Comparison of ENCODE assay signal across 8 cellular contexts in genomic region chr7:66682350-66683093, GRCh38. TPM values are rescaled to one million over a fixed set of nuclear protein-coding genes. Genes with fewer than 3 reads are reported as not detected.
DNase-seq lines count a peak whose midpoint lies in the region; ATAC-seq and TF ChIP-seq lines count a peak whose summit lies in the region.

No MANE protein-coding gene starts in this region.

- H3K9me3 Mint-ChIP-seq in WTC11, result peaks cover 4% of the 10 kb centered on the region; the same call in 1 of the 2 replicates

- peaks cover 14% of the 10 kb centered on the region for H3K79me1 ChIP-seq in trophoblast cell (ENCODE audit: low read length)

- peak overlapping the region; percentile 92 for H3K18ac ChIP-seq in trophoblast cell (ENCODE audit: low read length)

- H3K27ac ChIP-seq in trophoblast cell (ENCODE audit: low read depth, low read length), result no peak overlapping the region

- no peak for DNase-seq in AG09309 (ENCODE audit: low read depth)
- DNase-seq in WTC11 (ENCODE audit: low spot score), result peak; percentile 48
- DNase-seq in foreskin melanocyte, result peak; percentile 27
- DNase-seq in trophoblast cell, result peak; percentile 63
- no peak for DNase-seq in medulla oblongata (ENCODE audit: extremely low spot score)
- DNase-seq in hippocampal formation (lab: John Stamatoyannopoulos, UW), result no peak

- peak overlapping the region; percentile 96 for H3K14ac ChIP-seq in trophoblast cell (ENCODE audit: low read length)

- peak overlapping the region; percentile 61 for H2AK5ac ChIP-seq in trophoblast cell (ENCODE audit: low read length)

- peak overlapping the region; percentile 44 for H2BK12ac ChIP-seq in trophoblast cell (ENCODE audit: low read length)

- H3K4me2 ChIP-seq in trophoblast cell (ENCODE audit: low read length), result peak overlapping the region; percentile 76

- peak overlapping the region; percentile 79 for H4K91ac ChIP-seq in trophoblast cell (ENCODE audit: low read depth, low read length)

- H3K4me3 Mint-ChIP-seq in WTC11, result peak overlapping the region; percentile 78

- no CpG with 5 or more reads among the region's 66 CpGs for WGBS in trophoblast cell (ENCODE audit: extremely low coverage, insufficient coverage, insufficient read length)

- H3K4me1 Mint-ChIP-seq in WTC11, result peaks cover 12% of the 10 kb centered on the region

- H3K79me2 ChIP-seq in trophoblast cell (ENCODE audit: control insufficient read depth, insufficient read depth, low read length, poor library complexity), result peaks cover 14% of the 10 kb centered on the region

- peak overlapping the region; percentile 77 for H2BK120ac ChIP-seq in trophoblast cell (ENCODE audit: insufficient read depth, low read length, poor library complexity)

- POLR2A ChIA-PET in WTC11 (lab: Charles Lee), result interaction anchor here (0.6 kb wide), 1 partner anchor 181 kb away, joined by 5 read pairs; no protein-coding TSS in a partner anchor

- TF ChIP-seq CTCF in AG09309 (IDR thresholded peaks at IDR 0.05; ENCODE audit: control insufficient read depth, insufficient read depth, low read depth, low read length, missing control alignments) (no peak), WTC11 (IDR thresholded peaks at IDR 0.05) (no peak)

- peak overlapping the region; percentile 82 for H3K4me3 ChIP-seq in AG09309 (ENCODE audit: control insufficient read depth, low read depth, low read length)
- H3K4me3 ChIP-seq in trophoblast cell (ENCODE audit: low read depth, low read length), result peak overlapping the region; percentile 99

- peak overlapping the region; percentile 80 for H2AFZ ChIP-seq in trophoblast cell (ENCODE audit: insufficient read depth, low read length, poor library complexity)

- no peaks in the 10 kb centered on the region for H3K36me3 Mint-ChIP-seq in WTC11

- peak overlapping the region; percentile 93 for H3K4ac ChIP-seq in trophoblast cell (ENCODE audit: low read depth, low read length)

- H3K9me3 ChIP-seq in trophoblast cell (ENCODE audit: insufficient read depth, low read depth, low read length), result peaks cover 2% of the 10 kb centered on the region

- ATAC-seq in GM18861 (IDR thresholded peaks at IDR 0.05; ENCODE audit: unreplicated experiment), result peak; percentile 15
- ATAC-seq in HG03135 (IDR thresholded peaks at IDR 0.05; ENCODE audit: unreplicated experiment), result peak; percentile 32
- peak; percentile 43 for ATAC-seq in WTC11

- CTCF ChIA-PET in WTC11 (lab: Charles Lee), result no interaction called here

- H4K12ac ChIP-seq in trophoblast cell (ENCODE audit: low read depth, low read length), result peak overlapping the region; percentile 79

- H3K27ac Mint-ChIP-seq in WTC11, result no peak overlapping the region

- H4K8ac ChIP-seq in trophoblast cell (ENCODE audit: low read depth, low read length), result peak overlapping the region; percentile 82

- H3K36me3 ChIP-seq in trophoblast cell (ENCODE audit: control insufficient read depth in 1 of 2, insufficient read depth in 2 of 2, low read length in 2 of 2), result no peaks in the 10 kb centered on the region

- H3K9ac ChIP-seq in trophoblast cell (ENCODE audit: low read length), result peak overlapping the region; percentile 83

- H3K27me3 ChIP-seq in trophoblast cell (ENCODE audit: insufficient read depth, low read length), result no peaks in the 10 kb centered on the region

- peak overlapping the region; percentile 35 for H2BK5ac ChIP-seq in trophoblast cell (ENCODE audit: low read depth, low read length, poor library complexity)

- H3K27me3 Mint-ChIP-seq in WTC11 (ENCODE audit: low read depth), result peaks cover 8% of the 10 kb centered on the region

- H3K23ac ChIP-seq in trophoblast cell (ENCODE audit: low read length), result no peak overlapping the region

- peaks cover 5 to 9% of the 10 kb centered on the region in 2 experiments for H3K4me1 ChIP-seq in trophoblast cell (ENCODE audit: control insufficient read depth in 1 of 2, insufficient read depth in 2 of 2, low read length in 2 of 2)

TF ChIP-seq in WTC11, 78 proteins besides CTCF, POLR2A, EP300 and RAD21:
- 0 out of 2 replicates have a peak, but pooled peaks have one; percentile 35 for TF ChIP-seq HMGXB4 (CRISPR knock-in tag; IDR thresholded peaks at IDR 0.05)
- TF ChIP-seq SMAD4 (CRISPR knock-in tag; IDR thresholded peaks at IDR 0.05), result no peak
- TF ChIP-seq NFE2L1 (CRISPR knock-in tag; IDR thresholded peaks at IDR 0.05), result 0 out of 2 replicates have a peak, but pooled peaks have one; percentile 46
- 0 out of 2 replicates have a peak, but pooled peaks have one; percentile 9 for TF ChIP-seq IRF1 (CRISPR knock-in tag; IDR thresholded peaks at IDR 0.05)
- no peak for TF ChIP-seq JUN (CRISPR knock-in tag; IDR thresholded peaks at IDR 0.05)

RNA-seq across cellular contexts. Expression of gene KCTD7, which starts 53.8 kb away (rescaled TPM):
- total RNA-seq in WTC11 (2021), result 10.5 to 11.6 TPM (median 10.8 TPM) in 3 replicates
- polyA plus RNA-seq in trophoblast cell (2013), result 4.7 and 5.1 TPM in 2 replicates

RNA-seq across cellular contexts. Expression of gene RABGEF1, which starts 58.0 kb away (rescaled TPM):
- 17.1 to 18.1 TPM (median 17.6 TPM) in 3 replicates for total RNA-seq in WTC11 (2021)
- 20.3 and 20.9 TPM in 2 replicates for polyA plus RNA-seq in trophoblast cell (2013)

Comparison
In these comparisons a context has a peak if more than half of its experiments do, and no peak if none do; other contexts are left out.
1. DNase-seq: peak in WTC11 (single experiment), foreskin melanocyte (single experiment) and trophoblast cell (2 of 2); none in AG09309 (single experiment), medulla oblongata (single experiment) and hippocampal formation (0 of 2).
2. Peak in every context shown above with its lines, with median percentiles within 50 percentile points of each other: ATAC-seq.